ENCODE assay signal across 9 cellular contexts in the genomic region with DNA sequence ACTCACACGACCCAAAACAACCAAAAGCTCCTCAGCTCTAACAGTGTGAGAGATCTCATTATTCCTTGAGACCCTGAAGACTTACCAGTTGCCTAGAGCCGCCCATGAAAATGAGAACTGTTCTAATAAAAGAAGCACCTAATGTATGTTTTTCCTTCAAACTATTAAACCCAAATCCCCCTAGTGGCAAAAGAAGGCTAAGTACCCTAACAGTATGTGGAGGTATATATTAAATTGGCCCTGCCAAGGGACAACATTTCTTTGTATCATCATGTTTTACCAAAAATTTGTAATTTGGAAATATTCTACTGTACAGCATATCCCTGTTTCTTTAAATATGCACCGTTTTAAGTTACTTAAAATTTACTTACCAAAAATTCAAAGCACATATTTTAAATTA. TPM values are rescaled to one million over a fixed set of nuclear protein-coding genes. Genes with fewer than 3 reads are reported as not detected.
DNase-seq lines count a peak whose midpoint lies in the region; ATAC-seq and TF ChIP-seq lines count a peak whose summit lies in the region.
"Had no signal": no experiment of that assay in that cellular context is flagged by ENCODE, and none has a peak within 500 bp of the region (broad histone marks: within the 10 kb centered on the region; RNA-seq: fewer than 3 reads in every experiment).

No MANE protein-coding gene starts in this region.

- H3K4me1 Mint-ChIP-seq in stimulated activated naive B cell treated with anti-CD40 and anti-IgM and Interleukin-4, amounts not matched to agents 10 μg/mL and 1 μg/mL and 100 μg/mL, for 72 hours: no peaks in the 10 kb centered on the region

- no peak overlapping the region for H3K4me3 Mint-ChIP-seq in stimulated activated naive B cell treated with anti-CD40 and anti-IgM and Interleukin-4, amounts not matched to agents 10 μg/mL and 1 μg/mL and 100 μg/mL, for 72 hours
- H3K4me3 Mint-ChIP-seq: activated T-cell treated with anti-CD3 and anti-CD28 coated beads, Interleukin-2, amount 50 U/mL, for 4 hours had no signal

- TF ChIP-seq CTCF in fibroblast of villous mesenchyme (IDR thresholded peaks at IDR 0.05; ENCODE audit: insufficient read depth, low read depth, low read length): peak; percentile 44

- peaks cover 0 to 1% of the 10 kb centered on the region in 2 donors for H3K9me3 Mint-ChIP-seq in stimulated activated naive B cell treated with anti-CD40 and anti-IgM and Interleukin-4, amounts not matched to agents 10 μg/mL and 1 μg/mL and 100 μg/mL, for 72 hours
- H3K9me3 Mint-ChIP-seq: activated T-cell treated with anti-CD3 and anti-CD28 coated beads, Interleukin-2, amount 50 U/mL, for 4 hours had no signal

- H3K4me3 ChIP-seq in fibroblast of villous mesenchyme (ENCODE audit: low read depth, low read length): no peak overlapping the region

- DNase-seq in COR-L47 (lab: John Stamatoyannopoulos, UW) (peak; percentile 46), NCI-H748 treated with DMSO at 0.1 percent for 48 hours (lab: John Stamatoyannopoulos, UW) (peak; percentile 46), fibroblast of villous mesenchyme (ENCODE audit: low read depth) (peak; percentile 4), T-helper 2 cell (no peak), NCI-H524 treated with DMSO at 0.1 percent for 48 hours (lab: John Stamatoyannopoulos, UW) (no peak), SHP77 (lab: John Stamatoyannopoulos, UW) (no peak)
- DNase-seq in stimulated activated naive B cell treated with anti-CD40 and anti-IgM and Interleukin-4, amounts not matched to agents 10 μg/mL and 1 μg/mL and 100 μg/mL, for 72 hours: no peak
- DNase-seq: activated T-cell treated with anti-CD3 and anti-CD28 coated beads, Interleukin-2, amount 50 U/mL, for 4 hours had no signal

- ATAC-seq in GM19455 (IDR thresholded peaks at IDR 0.05; ENCODE audit: unreplicated experiment): peak; percentile 64
- ATAC-seq in stimulated activated naive B cell treated with anti-CD40 and anti-IgM and Interleukin-4, amounts not matched to agents 10 μg/mL and 1 μg/mL and 100 μg/mL, for 72 hours (replicated peaks): no peak

- no peak overlapping the region for H3K27ac Mint-ChIP-seq in stimulated activated naive B cell treated with anti-CD40 and anti-IgM and Interleukin-4, amounts not matched to agents 10 μg/mL and 1 μg/mL and 100 μg/mL, for 72 hours

- H3K27me3 Mint-ChIP-seq in stimulated activated naive B cell treated with anti-CD40 and anti-IgM and Interleukin-4, amounts not matched to agents 10 μg/mL and 1 μg/mL and 100 μg/mL, for 72 hours: no peaks in the 10 kb centered on the region

- no peaks in the 10 kb centered on the region for H3K36me3 Mint-ChIP-seq in stimulated activated naive B cell treated with anti-CD40 and anti-IgM and Interleukin-4, amounts not matched to agents 10 μg/mL and 1 μg/mL and 100 μg/mL, for 72 hours

RNA-seq across cellular contexts. Expression of a gene that starts 38.0 kb away (rescaled TPM):
- total RNA-seq in fibroblast of villous mesenchyme: 3.9 and 4.7 TPM in 2 replicates
- total RNA-seq: activated T-cell treated with anti-CD3 and anti-CD28 coated beads, Interleukin-2, amount 50 U/mL, for 4 hours had no signal

Comparison
In these comparisons a context has a peak if more than half of its experiments do, and no peak if none do; other contexts are left out.
1. DNase-seq: peak in COR-L47 (single experiment), NCI-H748 treated with DMSO at 0.1 percent for 48 hours (single experiment) and fibroblast of villous mesenchyme (single experiment); none in T-helper 2 cell (0 of 5), stimulated activated naive B cell treated with anti-CD40 and anti-IgM and Interleukin-4, amounts not matched to agents 10 μg/mL and 1 μg/mL and 100 μg/mL, for 72 hours (single experiment), NCI-H524 treated with DMSO at 0.1 percent for 48 hours (single experiment) and SHP77 (0 of 2).